Comparison of ENCODE assay signal across 8 cellular contexts in the genomic region with DNA sequence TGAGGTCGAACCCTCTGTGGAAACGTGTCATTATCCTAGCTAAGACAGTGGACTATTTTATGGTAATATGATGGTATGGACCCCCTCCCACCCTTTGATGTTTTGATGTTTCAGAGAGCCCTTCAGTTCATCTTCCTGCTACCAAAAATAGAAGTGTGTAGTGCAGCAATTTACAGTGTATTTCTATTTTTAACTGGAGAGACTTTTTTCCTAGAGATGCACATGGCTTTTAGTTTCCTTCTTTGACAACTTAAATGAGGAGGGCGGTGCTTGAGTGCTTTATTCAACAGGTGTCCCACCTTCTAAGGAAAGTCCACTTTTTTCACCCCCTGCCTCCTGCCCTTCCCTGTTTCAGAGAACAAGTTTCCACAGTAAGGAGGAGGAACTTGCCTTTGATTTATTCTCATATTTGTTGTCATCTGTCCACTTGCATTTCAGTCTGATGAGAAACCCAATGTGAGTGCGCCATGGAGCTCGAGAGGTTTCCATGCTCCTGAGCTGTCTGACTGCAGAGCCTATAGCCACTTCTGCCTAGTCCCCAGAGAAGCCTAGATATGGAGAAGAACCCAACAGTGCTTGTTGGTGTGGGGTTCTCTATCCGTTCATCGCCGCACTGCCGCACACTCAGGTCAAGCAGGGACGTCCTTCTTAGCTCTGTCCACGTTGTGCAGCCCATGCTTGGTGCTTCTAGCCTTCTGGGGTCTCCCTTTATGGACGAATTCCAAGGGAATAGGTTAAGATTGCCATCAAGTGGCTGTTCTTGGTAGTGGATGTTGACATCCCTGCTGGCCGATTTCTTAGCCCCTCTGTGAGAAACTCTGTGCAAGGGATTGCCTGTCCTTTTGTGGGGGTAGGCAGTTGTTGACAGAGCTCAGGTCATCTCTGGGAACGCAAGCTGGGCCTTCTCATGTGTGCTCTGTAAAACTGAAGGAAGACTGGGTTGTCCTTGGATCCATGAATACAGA.
A peak's percentile ranks its signal among the peaks of the same experiment; 100 is the strongest.
DNase-seq lines count a peak whose midpoint lies in the region; ATAC-seq and TF ChIP-seq lines count a peak whose summit lies in the region.

No MANE protein-coding gene starts in this region.

- TF ChIP-seq RAD21 in Ishikawa (IDR thresholded peaks at IDR 0.05; ENCODE audit: low read depth) = peak; percentile 71

- peak overlapping the region in 6 of 10 donors; percentile 20 to 63 (median 50) for H3K27ac ChIP-seq in heart right ventricle
- H3K27ac ChIP-seq in sigmoid colon = peak overlapping the region in 3 of 4 donors; percentile 9 to 64 (median 51)

- WGBS in heart right ventricle, 2 donors = 20 to 30% methylated on average over 14 of the region's 14 CpGs
- WGBS in sigmoid colon, 2 donors = 51 to 68% methylated on average over 14 of the region's 14 CpGs

- CTCF ChIA-PET in WTC11 (lab: Charles Lee) = interaction anchor here (0.5 to 1.6 kb wide), 21 partner anchors 9 to 680 kb away, joined by 3 to 6 read pairs (median 3); a partner anchor contains a TSS

- peak overlapping the region in 1 of 10 donors; percentile 6 for H3K4me3 ChIP-seq in heart right ventricle
- no peak overlapping the region for H3K4me3 ChIP-seq in sigmoid colon

- ATAC-seq in WTC11 (peak; percentile 53), heart right ventricle (peak; percentile 39 to 72 (median 64))

- POLR2A ChIA-PET in WTC11 (lab: Charles Lee) = interaction anchor here (1.3 kb wide), 1 partner anchor 20 kb away, joined by 3 read pairs; no protein-coding TSS in a partner anchor

- no peaks in the 10 kb centered on the region for H3K27me3 Mint-ChIP-seq in T-helper 1 cell treated with Interleukin-12 subunit alpha and Interleukin-12 subunit beta and Interleukin-4 antibody, amounts not matched to agents 30 μg/mL and 1 μg/mL, for 36 hours (ENCODE audit: low read depth)
- no peaks in the 10 kb centered on the region for H3K27me3 Mint-ChIP-seq in WTC11 (ENCODE audit: low read depth)

- TF ChIP-seq EP300 in Ishikawa (IDR thresholded peaks at IDR 0.05; ENCODE audit: borderline replicate concordance) (no peak), sigmoid colon (IDR thresholded peaks at IDR 0.05) (no peak)

- H3K27me3 ChIP-seq in heart right ventricle (no peaks in the 10 kb centered on the region), sigmoid colon (no peaks in the 10 kb centered on the region)

- H3K36me3 ChIP-seq in heart right ventricle (no peaks in the 10 kb centered on the region), sigmoid colon (no peaks in the 10 kb centered on the region)

- no peak overlapping the region for H3K4me3 Mint-ChIP-seq in T-helper 1 cell treated with Interleukin-12 subunit alpha and Interleukin-12 subunit beta and Interleukin-4 antibody, amounts not matched to agents 30 μg/mL and 1 μg/mL, for 36 hours
- no peak overlapping the region for H3K4me3 Mint-ChIP-seq in WTC11

- peaks cover 7% of the 10 kb centered on the region for H3K36me3 Mint-ChIP-seq in T-helper 1 cell treated with Interleukin-12 subunit alpha and Interleukin-12 subunit beta and Interleukin-4 antibody, amounts not matched to agents 30 μg/mL and 1 μg/mL, for 36 hours (ENCODE audit: low read depth)
- H3K36me3 Mint-ChIP-seq in WTC11 = 0 out of 2 replicates have a peak, but pooled peaks cover 3% of the 10 kb centered on the region

- TF ChIP-seq CTCF in WTC11 (IDR thresholded peaks at IDR 0.05) (peak; percentile 55), heart right ventricle (IDR thresholded peaks at IDR 0.05) (peak; percentile 36 to 75 (median 61)), sigmoid colon (IDR thresholded peaks at IDR 0.05) (peak in 2 of 4 experiments; percentile 45 to 52)

- TF ChIP-seq POLR2A in sigmoid colon (IDR thresholded peaks at IDR 0.05) = no peak

- peaks cover 53% of the 10 kb centered on the region for H3K4me1 Mint-ChIP-seq in T-helper 1 cell treated with Interleukin-12 subunit alpha and Interleukin-12 subunit beta and Interleukin-4 antibody, amounts not matched to agents 30 μg/mL and 1 μg/mL, for 36 hours (ENCODE audit: low read depth)
- H3K4me1 Mint-ChIP-seq in WTC11 = peaks cover 90% of the 10 kb centered on the region

- peak overlapping the region; percentile 26 for H3K27ac Mint-ChIP-seq in T-helper 1 cell treated with Interleukin-12 subunit alpha and Interleukin-12 subunit beta and Interleukin-4 antibody, amounts not matched to agents 30 μg/mL and 1 μg/mL, for 36 hours
- H3K27ac Mint-ChIP-seq in WTC11 = peak overlapping the region; percentile 59

- DNase-seq in T-helper 1 cell = no peak
- peak; percentile 39 for DNase-seq in WTC11 (ENCODE audit: low spot score)
- peak in 1 of 2 donors; percentile 32 for DNase-seq in heart right ventricle
- no peak for DNase-seq in sigmoid colon
- DNase-seq in cerebellar nuclear complex (lab: John Stamatoyannopoulos, UW) = no peak
- DNase-seq in NCI-H345 (lab: John Stamatoyannopoulos, UW) = no peak

- peaks cover 19 to 65% (median 52%) of the 10 kb centered on the region in 9 donors for H3K4me1 ChIP-seq in heart right ventricle
- peaks cover 0 to 45% (median 37%) of the 10 kb centered on the region in 4 donors for H3K4me1 ChIP-seq in sigmoid colon

- intact Hi-C loops in heart right ventricle (cut with DNase I) (loop anchor here in 6 of 10 donors (5.0 to 10.0 kb wide), 4 partner anchors 133 to 1178 kb away; a partner anchor contains a TSS), sigmoid colon (cut with DNase I) (loop anchor here (1.0 kb wide), 1 partner anchor 10 kb away; no protein-coding TSS in a partner anchor)

- H3K9me3 Mint-ChIP-seq in T-helper 1 cell treated with Interleukin-12 subunit alpha and Interleukin-12 subunit beta and Interleukin-4 antibody, amounts not matched to agents 30 μg/mL and 1 μg/mL, for 36 hours = no peaks in the 10 kb centered on the region
- H3K9me3 Mint-ChIP-seq in WTC11 = no peaks in the 10 kb centered on the region

- no peaks in the 10 kb centered on the region for H3K9me3 ChIP-seq in heart right ventricle
- H3K9me3 ChIP-seq in sigmoid colon = no peaks in the 10 kb centered on the region

TF ChIP-seq in Ishikawa, 13 proteins besides CTCF, POLR2A, EP300 and RAD21:
- no peak for TF ChIP-seq YY1 (IDR thresholded peaks at IDR 0.05; ENCODE audit: low read depth)

TF ChIP-seq in WTC11, 78 proteins besides CTCF, POLR2A, EP300 and RAD21:
- TF ChIP-seq GTF2I (CRISPR knock-in tag; conservative IDR thresholded peaks at IDR 0.05) (no peak), CREM (CRISPR knock-in tag; IDR thresholded peaks at IDR 0.05) (no peak)
- TF ChIP-seq, protein P1, sequence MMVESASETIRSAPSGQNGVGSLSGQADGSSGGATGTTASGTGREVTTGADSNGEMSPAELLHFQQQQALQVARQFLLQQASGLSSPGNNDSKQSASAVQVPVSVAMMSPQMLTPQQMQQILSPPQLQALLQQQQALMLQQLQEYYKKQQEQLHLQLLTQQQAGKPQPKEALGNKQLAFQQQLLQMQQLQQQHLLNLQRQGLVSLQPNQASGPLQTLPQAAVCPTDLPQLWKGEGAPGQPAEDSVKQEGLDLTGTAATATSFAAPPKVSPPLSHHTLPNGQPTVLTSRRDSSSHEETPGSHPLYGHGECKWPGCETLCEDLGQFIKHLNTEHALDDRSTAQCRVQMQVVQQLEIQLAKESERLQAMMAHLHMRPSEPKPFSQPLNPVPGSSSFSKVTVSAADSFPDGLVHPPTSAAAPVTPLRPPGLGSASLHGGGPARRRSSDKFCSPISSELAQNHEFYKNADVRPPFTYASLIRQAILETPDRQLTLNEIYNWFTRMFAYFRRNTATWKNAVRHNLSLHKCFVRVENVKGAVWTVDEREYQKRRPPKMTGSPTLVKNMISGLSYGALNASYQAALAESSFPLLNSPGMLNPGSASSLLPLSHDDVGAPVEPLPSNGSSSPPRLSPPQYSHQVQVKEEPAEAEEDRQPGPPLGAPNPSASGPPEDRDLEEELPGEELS (CRISPR knock-in tag; IDR thresholded peaks at IDR 0.05) = 0 out of 2 replicates have a peak, but pooled peaks have one; percentile 16
